8 cellular contexts compared by ENCODE assay signal in genomic region chr5:176415240-176416122, GRCh38. TPM values are rescaled to one million over a fixed set of nuclear protein-coding genes. Genes with fewer than 3 reads are reported as not detected.
DNase-seq lines count a peak whose midpoint lies in the region; ATAC-seq and TF ChIP-seq lines count a peak whose summit lies in the region.

No MANE protein-coding gene starts in this region.

- H3K36me3 Mint-ChIP-seq in T-helper 2 cell treated with Interferon-gamma antibody and Interleukin-4, amounts not matched to agents 5 μg/mL and 100 μg/mL, for 36 hours (ENCODE audit: low read depth) = peaks cover 4% of the 10 kb centered on the region
- H3K36me3 Mint-ChIP-seq in chondrocyte (ENCODE audit: low read depth) = no peaks in the 10 kb centered on the region

- TF ChIP-seq EP300 in suprapubic skin (IDR thresholded peaks at IDR 0.05) = no peak

- peak overlapping the region; percentile 90 for H3K4me3 Mint-ChIP-seq in T-helper 2 cell treated with Interferon-gamma antibody and Interleukin-4, amounts not matched to agents 5 μg/mL and 100 μg/mL, for 36 hours
- peak overlapping the region; percentile 75 for H3K4me3 Mint-ChIP-seq in chondrocyte (ENCODE audit: unreplicated experiment)

- no peak for DNase-seq in T-helper 2 cell treated with Interferon-gamma antibody and Interleukin-4, amounts not matched to agents 5 μg/mL and 100 μg/mL, for 36 hours (ENCODE audit: low spot score)
- DNase-seq in T-helper 2 cell = no peak
- DNase-seq in NCI-H69 (lab: John Stamatoyannopoulos, UW) = peak; percentile 61
- no peak for DNase-seq in chondrocyte (ENCODE audit: low spot score)
- peak; percentile 64 for DNase-seq in left kidney (ENCODE audit: low read depth, low spot score)
- DNase-seq in suprapubic skin (ENCODE audit: low spot score in 2 of 2) = peak; percentile 80 to 84
- no peak for DNase-seq in retina

- H3K27ac ChIP-seq in suprapubic skin = peak overlapping the region; percentile 98

- no peak for TF ChIP-seq POLR2A in suprapubic skin (IDR thresholded peaks at IDR 0.05)

- H3K27me3 ChIP-seq in suprapubic skin = no peaks in the 10 kb centered on the region

- peak overlapping the region; percentile 79 for H3K27ac Mint-ChIP-seq in T-helper 2 cell treated with Interferon-gamma antibody and Interleukin-4, amounts not matched to agents 5 μg/mL and 100 μg/mL, for 36 hours
- H3K27ac Mint-ChIP-seq in chondrocyte (ENCODE audit: unreplicated experiment) = no peak overlapping the region

- no peaks in the 10 kb centered on the region for H3K36me3 ChIP-seq in suprapubic skin

- no peaks in the 10 kb centered on the region for H3K9me3 Mint-ChIP-seq in T-helper 2 cell treated with Interferon-gamma antibody and Interleukin-4, amounts not matched to agents 5 μg/mL and 100 μg/mL, for 36 hours
- H3K9me3 Mint-ChIP-seq in chondrocyte (ENCODE audit: low read depth) = peaks cover under 1% of the 10 kb centered on the region

- H3K4me3 ChIP-seq in suprapubic skin = peak overlapping the region; percentile 96

- H3K9me3 ChIP-seq in suprapubic skin = no peaks in the 10 kb centered on the region

- H3K27me3 Mint-ChIP-seq in T-helper 2 cell treated with Interferon-gamma antibody and Interleukin-4, amounts not matched to agents 5 μg/mL and 100 μg/mL, for 36 hours (ENCODE audit: low read depth) = peaks cover 7% of the 10 kb centered on the region
- H3K27me3 Mint-ChIP-seq in chondrocyte (ENCODE audit: low read depth) = peaks cover 5% of the 10 kb centered on the region

- no peak for ATAC-seq in HG03571 (IDR thresholded peaks at IDR 0.05; ENCODE audit: unreplicated experiment)

- H3K4me1 ChIP-seq in suprapubic skin = peaks cover 59% of the 10 kb centered on the region

- no peak for TF ChIP-seq CTCF in chondrocyte (IDR thresholded peaks at IDR 0.05)
- TF ChIP-seq CTCF in suprapubic skin (IDR thresholded peaks at IDR 0.05) = no peak

- peaks cover 24% of the 10 kb centered on the region for H3K4me1 Mint-ChIP-seq in T-helper 2 cell treated with Interferon-gamma antibody and Interleukin-4, amounts not matched to agents 5 μg/mL and 100 μg/mL, for 36 hours (ENCODE audit: low read depth)
- H3K4me1 Mint-ChIP-seq in chondrocyte (ENCODE audit: low read depth) = peaks cover 54% of the 10 kb centered on the region

- 28% methylated on average over 20 of the region's 20 CpGs for WGBS in suprapubic skin

RNA-seq across cellular contexts. Expression of gene CLTB, which starts 0.9 kb away (rescaled TPM):
- total RNA-seq in chondrocyte (63.8 to 85.6 TPM (median 65.3 TPM) in 3 replicates), suprapubic skin (100 to 1,000 TPM; 298 to 644 (median 435) TPM)

RNA-seq across cellular contexts. Expression of gene HIGD2A, which starts 26.9 kb away (rescaled TPM):
- 70.3 to 83.5 TPM (median 74.6 TPM) in 3 replicates for total RNA-seq in chondrocyte
- 100 to 1,000 TPM; 119 to 173 (median 161) TPM for total RNA-seq in suprapubic skin

RNA-seq across cellular contexts. Expression of gene NOP16, which starts 27.1 kb away (rescaled TPM):
- 16.8 to 22.8 TPM (median 19.9 TPM) in 3 replicates for total RNA-seq in chondrocyte
- 10 to 100 TPM; 21.9 to 33.9 (median 30.5) TPM for total RNA-seq in suprapubic skin

RNA-seq across cellular contexts. Expression of gene FAF2, which starts 32.7 kb away (rescaled TPM):
- total RNA-seq in chondrocyte = 40.0 to 45.0 TPM (median 42.5 TPM) in 3 replicates
- 10 to 100 TPM; 28.8 to 41.9 (median 37.1) TPM for total RNA-seq in suprapubic skin

RNA-seq across cellular contexts. Expression of gene ARL10, which starts 50.2 kb away (rescaled TPM):
- total RNA-seq in chondrocyte (24.5 to 37.8 TPM (median 33.7 TPM) in 3 replicates), suprapubic skin (10 to 100 TPM in 3 of 4 donors, 1 to 10 TPM in 1; 7.1 to 36.4 (median 21.2) TPM)

Comparison
In these comparisons a context has a peak if more than half of its experiments do, and no peak if none do; other contexts are left out.
1. DNase-seq: peak in NCI-H69 (single experiment), left kidney (single experiment) and suprapubic skin (2 of 2); none in T-helper 2 cell treated with Interferon-gamma antibody and Interleukin-4, amounts not matched to agents 5 μg/mL and 100 μg/mL, for 36 hours (single experiment), T-helper 2 cell (0 of 5), chondrocyte (single experiment) and retina (single experiment).